Comparison of ENCODE assay signal across 19 cellular contexts in genomic region chr6:46972521-46972920, GRCh38. TPM values are rescaled to one million over a fixed set of nuclear protein-coding genes. Genes with fewer than 3 reads are reported as not detected.
DNase-seq lines count a peak whose midpoint lies in the region; ATAC-seq and TF ChIP-seq lines count a peak whose summit lies in the region.
"Had no signal": no experiment of that assay in that cellular context is flagged by ENCODE, and none has a peak within 500 bp of the region (broad histone marks: within the 10 kb centered on the region; RNA-seq: fewer than 3 reads in every experiment).

No MANE protein-coding gene starts in this region.

- TF ChIP-seq POLR2A in breast epithelium (IDR thresholded peaks at IDR 0.05) = no peak

- peak; percentile 34 for ATAC-seq in left lung
- no peak for ATAC-seq in HG03280 (IDR thresholded peaks at IDR 0.05; ENCODE audit: unreplicated experiment)
- ATAC-seq in GM18861 (IDR thresholded peaks at IDR 0.05; ENCODE audit: unreplicated experiment) = no peak
- ATAC-seq: Right ventricle myocardium inferior had no signal

- H3K27ac ChIP-seq in breast epithelium (no peak overlapping the region), VCaP (peak overlapping the region; percentile 90), left lung (peak overlapping the region in 1 of 2 donors; percentile 18)
- H3K27ac ChIP-seq: BLaER1 treated with 17β-estradiol and CSF1 and Interleukin-3, amounts not matched to agents 10 nM and 100 nM; GM23248; Peyer's patch had no signal

- no peak overlapping the region for H3K4me3 Mint-ChIP-seq in MCF 10A (ENCODE audit: unreplicated experiment)

- no peaks in the 10 kb centered on the region for H3K36me3 ChIP-seq in breast epithelium
- H3K36me3 ChIP-seq in left lung = no peaks in the 10 kb centered on the region
- H3K36me3 ChIP-seq: BLaER1 treated with 17β-estradiol and CSF1 and Interleukin-3, amounts not matched to agents 10 nM and 100 nM; Peyer's patch had no signal

- no peaks in the 10 kb centered on the region for H3K27me3 ChIP-seq in breast epithelium
- H3K27me3 ChIP-seq in left lung = no peaks in the 10 kb centered on the region
- H3K27me3 ChIP-seq: BLaER1 treated with 17β-estradiol and CSF1 and Interleukin-3, amounts not matched to agents 10 nM and 100 nM; Peyer's patch had no signal

- peaks cover 7% of the 10 kb centered on the region for H3K36me3 Mint-ChIP-seq in MCF 10A (ENCODE audit: insufficient read depth, unreplicated experiment)

- intact Hi-C loops in MCF 10A (cut with micrococcal nuclease) (no loop called here), breast epithelium (cut with DNase I; ENCODE audit: low total_unique reads) (no loop called here), left lung (cut with DNase I) (no loop called here)

- H3K4me1 ChIP-seq in breast epithelium (no peaks in the 10 kb centered on the region), left lung (no peaks in the 10 kb centered on the region)
- H3K4me1 ChIP-seq: Peyer's patch had no signal

- peak overlapping the region; percentile 16 for H3K27ac Mint-ChIP-seq in MCF 10A (ENCODE audit: low read depth, unreplicated experiment)

- H3K9me3 ChIP-seq in breast epithelium (no peaks in the 10 kb centered on the region), left lung (no peaks in the 10 kb centered on the region)
- H3K9me3 ChIP-seq: BLaER1 treated with 17β-estradiol and CSF1 and Interleukin-3, amounts not matched to agents 10 nM and 100 nM; Peyer's patch had no signal

- no peak for TF ChIP-seq CTCF in MCF 10A (IDR thresholded peaks at IDR 0.05; ENCODE audit: unreplicated experiment)
- TF ChIP-seq CTCF in breast epithelium (IDR thresholded peaks at IDR 0.05) = no peak
- no peak for TF ChIP-seq CTCF in VCaP (conservative IDR thresholded peaks at IDR 0.05)
- no peak for TF ChIP-seq CTCF in left lung (IDR thresholded peaks at IDR 0.05)

- POLR2A ChIA-PET in MCF 10A (lab: Yijun Ruan, JAX) = no interaction called here

- DNase-seq in MCF 10A (ENCODE audit: unreplicated experiment) = peak; percentile 31
- no peak for DNase-seq in breast epithelium (ENCODE audit: low spot score in 2 of 2)
- no peak for DNase-seq in left lung
- DNase-seq in NCI-H1417 (lab: John Stamatoyannopoulos, UW) = no peak
- DNase-seq in activated CD4-positive, CD25-positive, alpha-beta regulatory T cell treated with anti-CD3 and anti-CD28 coated beads, Interleukin-2, amount 50 U/mL, for 72 hours = no peak
- DNase-seq: DND-41, GM23248, HCEC 1CT, KG1, NCI-H1105, NCI-H187 treated with DMSO at 0.1 percent for 48 hours, NCI-H345, NCI-H526, Peyer's patch had no signal

- H3K4me3 ChIP-seq in breast epithelium (no peak overlapping the region), left lung (no peak overlapping the region)
- H3K4me3 ChIP-seq: BLaER1 treated with 17β-estradiol and CSF1 and Interleukin-3, amounts not matched to agents 10 nM and 100 nM; GM23248; Peyer's patch had no signal

- H3K27me3 Mint-ChIP-seq in MCF 10A (ENCODE audit: insufficient read depth, unreplicated experiment) = no peaks in the 10 kb centered on the region

- CTCF ChIA-PET in MCF 10A (lab: Yijun Ruan, JAX) = interaction anchor here (0.9 to 1.1 kb wide), 2 partner anchors 9 to 117 kb away, joined by 3 read pairs; no protein-coding TSS in a partner anchor

- no TSS peak for BruUV-seq in MCF 10A (replicated peaks; lab: Mats Ljungman, UMichigan)

- H3K9me3 Mint-ChIP-seq in MCF 10A (ENCODE audit: unreplicated experiment) = no peaks in the 10 kb centered on the region

- H3K4me1 Mint-ChIP-seq in MCF 10A (ENCODE audit: insufficient read depth, unreplicated experiment) = peaks cover 16% of the 10 kb centered on the region

RNA-seq across cellular contexts. Expression of gene ADGRF5, which starts 50.8 kb away (rescaled TPM):
- total RNA-seq in MCF 10A (2022) = not detected in 2 replicates
- 10 to 100 TPM; 22.5 to 43.4 (median 41.6) TPM for total RNA-seq in breast epithelium
- total RNA-seq in left lung = 100 to 1,000 TPM; 219 to 357 TPM

Comparison
In these comparisons a context has a peak if more than half of its experiments do, and no peak if none do; other contexts are left out.
1. RNA of gene ADGRF5, which starts 50.8 kb away (total RNA-seq): 219 to 357 TPM in left lung and 22.5 to 43.4 TPM in breast epithelium; not detected in MCF 10A; every median in the first group is over 10 times any median in the second.